ENCODE assay signal across 2 cellular contexts in the genomic region with DNA sequence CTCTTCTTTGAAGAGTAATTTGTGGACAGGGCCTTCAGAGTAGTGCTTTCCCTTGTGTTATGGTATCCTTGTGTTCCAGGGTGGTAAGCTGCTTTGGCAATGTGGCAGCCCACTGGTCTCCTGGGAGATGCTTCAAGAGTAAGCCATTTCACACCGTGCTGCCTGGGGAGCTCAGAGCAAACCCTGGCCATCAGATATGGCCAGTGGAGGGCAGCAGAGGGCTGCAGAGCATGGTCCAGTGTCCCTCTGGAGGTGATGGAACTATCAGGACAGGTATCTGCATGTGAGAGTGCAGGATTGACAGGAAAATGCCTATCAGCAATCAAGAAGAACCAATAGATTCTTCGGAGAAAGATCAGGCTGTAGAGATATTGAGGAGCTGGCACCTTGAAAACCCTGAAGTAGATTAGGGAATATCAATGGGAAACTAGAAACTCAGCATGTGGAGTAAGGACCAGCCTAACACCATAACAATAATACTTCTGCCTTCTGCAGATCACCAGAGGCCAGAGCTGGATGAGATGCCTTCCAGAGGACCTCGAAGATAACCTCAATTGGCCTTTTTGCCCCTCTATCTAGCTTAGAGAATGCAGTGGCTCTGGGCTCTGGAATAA.
TF ChIP-seq lines count a peak whose summit lies in the region.

No MANE protein-coding gene starts in this region.

TF ChIP-seq in H1, 55 proteins besides CTCF, POLR2A, EP300 and RAD21:
- no peak for TF ChIP-seq BRCA1 (IDR thresholded peaks at IDR 0.05; ENCODE audit: low read depth, low read length)
- TF ChIP-seq, protein P1, sequence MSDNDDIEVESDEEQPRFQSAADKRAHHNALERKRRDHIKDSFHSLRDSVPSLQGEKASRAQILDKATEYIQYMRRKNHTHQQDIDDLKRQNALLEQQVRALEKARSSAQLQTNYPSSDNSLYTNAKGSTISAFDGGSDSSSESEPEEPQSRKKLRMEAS (IDR thresholded peaks at IDR 0.05), result peak; percentile 61; the same call in 1 of the 2 replicates
- 0 out of 2 replicates have a peak, but pooled peaks have one; percentile 63 for TF ChIP-seq YY1 (IDR thresholded peaks at IDR 0.05; ENCODE audit: low read depth, low read length)

TF ChIP-seq in neural cell, 6 proteins besides CTCF, POLR2A, EP300 and RAD21:
- TF ChIP-seq EZH2 (IDR thresholded peaks at IDR 0.05; ENCODE audit: borderline replicate concordance, insufficient read depth, low read length, poor library complexity, severe bottlenecking) (no peak), POLR2AphosphoS5 (IDR thresholded peaks at IDR 0.05) (no peak), TAF1 (IDR thresholded peaks at IDR 0.05; ENCODE audit: low read depth) (no peak), SMC3 (conservative IDR thresholded peaks at IDR 0.05; ENCODE audit: poor library complexity) (no peak), MXI1 (conservative IDR thresholded peaks at IDR 0.05; ENCODE audit: poor library complexity, severe bottlenecking) (no peak)
- TF ChIP-seq, protein P2, sequence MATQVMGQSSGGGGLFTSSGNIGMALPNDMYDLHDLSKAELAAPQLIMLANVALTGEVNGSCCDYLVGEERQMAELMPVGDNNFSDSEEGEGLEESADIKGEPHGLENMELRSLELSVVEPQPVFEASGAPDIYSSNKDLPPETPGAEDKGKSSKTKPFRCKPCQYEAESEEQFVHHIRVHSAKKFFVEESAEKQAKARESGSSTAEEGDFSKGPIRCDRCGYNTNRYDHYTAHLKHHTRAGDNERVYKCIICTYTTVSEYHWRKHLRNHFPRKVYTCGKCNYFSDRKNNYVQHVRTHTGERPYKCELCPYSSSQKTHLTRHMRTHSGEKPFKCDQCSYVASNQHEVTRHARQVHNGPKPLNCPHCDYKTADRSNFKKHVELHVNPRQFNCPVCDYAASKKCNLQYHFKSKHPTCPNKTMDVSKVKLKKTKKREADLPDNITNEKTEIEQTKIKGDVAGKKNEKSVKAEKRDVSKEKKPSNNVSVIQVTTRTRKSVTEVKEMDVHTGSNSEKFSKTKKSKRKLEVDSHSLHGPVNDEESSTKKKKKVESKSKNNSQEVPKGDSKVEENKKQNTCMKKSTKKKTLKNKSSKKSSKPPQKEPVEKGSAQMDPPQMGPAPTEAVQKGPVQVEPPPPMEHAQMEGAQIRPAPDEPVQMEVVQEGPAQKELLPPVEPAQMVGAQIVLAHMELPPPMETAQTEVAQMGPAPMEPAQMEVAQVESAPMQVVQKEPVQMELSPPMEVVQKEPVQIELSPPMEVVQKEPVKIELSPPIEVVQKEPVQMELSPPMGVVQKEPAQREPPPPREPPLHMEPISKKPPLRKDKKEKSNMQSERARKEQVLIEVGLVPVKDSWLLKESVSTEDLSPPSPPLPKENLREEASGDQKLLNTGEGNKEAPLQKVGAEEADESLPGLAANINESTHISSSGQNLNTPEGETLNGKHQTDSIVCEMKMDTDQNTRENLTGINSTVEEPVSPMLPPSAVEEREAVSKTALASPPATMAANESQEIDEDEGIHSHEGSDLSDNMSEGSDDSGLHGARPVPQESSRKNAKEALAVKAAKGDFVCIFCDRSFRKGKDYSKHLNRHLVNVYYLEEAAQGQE (IDR thresholded peaks at IDR 0.05; ENCODE audit: borderline replicate concordance), result no peak
TF ChIP-seq in neural cell: peak in this region for 0.
